ENCODE assay signal across 31 cellular contexts in the genomic region with DNA sequence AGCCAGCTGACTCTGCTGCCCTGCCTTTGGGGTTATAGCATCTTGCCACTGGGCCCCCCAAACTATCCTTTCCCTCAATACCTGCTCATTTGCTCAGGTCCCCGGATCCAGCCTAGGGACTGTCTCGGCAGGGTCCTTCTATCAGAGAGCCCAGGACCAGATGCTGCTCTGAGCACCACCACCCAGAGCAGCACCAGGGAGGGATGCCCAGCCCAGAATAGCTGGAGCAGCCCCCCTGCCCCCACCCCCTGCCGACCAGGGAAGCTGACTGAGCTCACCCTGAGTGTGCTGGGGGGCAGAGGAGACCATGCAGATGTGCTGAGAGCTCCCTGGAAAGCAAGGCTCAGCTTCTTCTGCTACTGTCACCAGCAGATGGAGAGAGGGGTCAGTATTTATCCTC.
"Had no signal": no experiment of that assay in that cellular context is flagged by ENCODE, and none has a peak within 500 bp of the region (broad histone marks: within the 10 kb centered on the region; RNA-seq: fewer than 3 reads in every experiment).

No MANE protein-coding gene starts in this region.

- DNase-seq: activated effector memory CD4-positive, alpha-beta T cell treated with anti-CD3 and anti-CD28 coated beads, Interleukin-2, amount 50 U/mL, for 16 hours; activated effector memory CD4-positive, alpha-beta T cell treated with Interleukin-2 at 50 U/mL for 16 hours; activated gamma-delta T cell; activated gamma-delta T cell treated with Interleukin-2 at 50 U/mL for 16 hours; activated naive CD4-positive, alpha-beta T cell; activated naive CD4-positive, alpha-beta T cell treated with anti-CD3 and anti-CD28 coated beads for 36 hours; activated naive CD4-positive, alpha-beta T cell treated with anti-CD3 and anti-CD28 coated beads, Interleukin-2, amount 10 ng/mL, durations not matched to agents 7 days and 5 days; activated naive CD4-positive, alpha-beta T cell treated with anti-CD3 and anti-CD28 coated beads, Interleukin-2, amount 50 U/mL, for 16 hours; activated naive CD4-positive, alpha-beta T cell treated with Interleukin-2 at 50 U/mL for 16 hours; activated naive CD8-positive, alpha-beta T cell treated with anti-CD3 and anti-CD28 coated beads for 36 hours; activated naive CD8-positive, alpha-beta T cell treated with anti-CD3 and anti-CD28 coated beads, Interleukin-2, amount 10 ng/mL, durations not matched to agents 7 days and 5 days; activated naive CD8-positive, alpha-beta T cell treated with anti-CD3 and anti-CD28 coated beads, Interleukin-2, amount 50 U/mL, for 24 hours; activated T-cell treated with anti-CD3 and anti-CD28 coated beads, Interleukin-2, amount 50 U/mL, for 1 hour; activated T-cell treated with anti-CD3 and anti-CD28 coated beads, Interleukin-2, amount 50 U/mL, for 24 hours; activated T-cell treated with anti-CD3 and anti-CD28 coated beads, Interleukin-2, amount 50 U/mL, for 4 hours; activated T-cell treated with anti-CD3 and anti-CD28 coated beads, Interleukin-2, amount 50 U/mL, for 48 hours; activated T-cell treated with anti-CD3 and anti-CD28 coated beads, Interleukin-2, amount 50 U/mL, for 72 hours; adrenal gland; amniotic stem cell; amygdala; anterior cingulate cortex; aorta; body of pancreas; brain microvascular endothelial cell; central memory CD4-positive, alpha-beta T cell; cerebellar nuclear complex had no signal

- H3K36me3 ChIP-seq: adrenal gland, ascending aorta, brain microvascular endothelial cell, breast epithelium, cardiac muscle cell had no signal

- H3K4me3 ChIP-seq: adrenal gland, ascending aorta, body of pancreas, breast epithelium, cardiac muscle cell had no signal

- H3K4me1 ChIP-seq: adrenal gland, ascending aorta, body of pancreas, breast epithelium had no signal

- H3K27ac ChIP-seq: adrenal gland, ascending aorta, body of pancreas, brain microvascular endothelial cell, breast epithelium, cardiac muscle cell had no signal

- H3K9me3 ChIP-seq: body of pancreas had no signal

- FAIRE-seq: astrocyte, bronchial epithelial cell had no signal

- H3K27me3 ChIP-seq: ascending aorta, body of pancreas, brain microvascular endothelial cell, cardiac muscle cell had no signal
